Comparison of ENCODE assay signal across 16 cellular contexts in the genomic region with DNA sequence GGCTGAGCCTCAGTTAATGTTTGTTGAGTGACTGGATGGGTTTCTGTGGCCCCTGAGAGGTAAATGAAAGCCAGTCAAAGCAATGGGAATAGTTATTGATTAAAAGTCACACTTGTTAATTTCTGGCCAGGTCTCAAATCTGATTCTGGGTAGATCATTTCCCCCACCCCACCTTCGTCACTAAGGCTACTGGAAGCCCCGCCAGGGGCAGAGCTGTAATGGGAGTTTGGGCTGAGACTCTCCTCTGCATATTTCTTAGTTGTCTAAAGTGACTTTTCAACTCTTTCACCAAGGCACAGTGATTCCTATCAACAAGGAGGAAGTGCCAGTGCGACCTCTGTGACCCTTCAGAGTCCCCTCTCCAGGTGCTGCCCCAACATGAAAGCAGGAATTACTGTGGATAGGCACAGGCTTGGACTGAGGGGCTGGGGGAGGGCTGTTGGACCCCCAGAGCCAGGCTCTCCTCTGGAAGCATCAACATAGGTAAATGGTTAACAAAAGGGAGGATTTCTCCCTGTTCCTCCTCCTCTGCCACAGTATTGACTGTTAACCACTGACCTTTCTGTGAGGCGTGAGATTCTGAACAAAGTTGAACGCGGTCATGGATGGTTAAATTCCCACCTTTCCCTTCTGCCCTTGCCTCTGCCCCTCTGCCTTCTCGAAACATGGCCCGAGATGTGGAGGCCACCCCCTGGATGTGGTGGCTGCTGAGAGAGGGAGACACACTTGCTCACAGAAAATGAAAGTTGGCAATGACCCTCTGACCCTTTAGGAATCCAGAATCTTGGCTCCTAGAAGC. TPM values are rescaled to one million over a fixed set of nuclear protein-coding genes. Genes with fewer than 3 reads are reported as not detected.
DNase-seq lines count a peak whose midpoint lies in the region; ATAC-seq, FAIRE-seq and TF ChIP-seq lines count a peak whose summit lies in the region.
"Had no signal": no experiment of that assay in that cellular context is flagged by ENCODE, and none has a peak within 500 bp of the region (broad histone marks: within the 10 kb centered on the region; RNA-seq: fewer than 3 reads in every experiment).

No MANE protein-coding gene starts in this region.

- WGBS in heart left ventricle, 4 donors: 86 to 92% (median 87%) methylated on average over 8 of the region's 8 CpGs

- peak; percentile 89 for FAIRE-seq in urothelium cell line (lab: Jason Lieb, UNC)
- FAIRE-seq: A204.1 had no signal

- ATAC-seq in heart left ventricle: no peak
- no peak for ATAC-seq in activated CD4-positive, alpha-beta T cell treated with anti-CD3 and anti-CD28 coated beads for 36 hours
- no peak for ATAC-seq in GM19397 (IDR thresholded peaks at IDR 0.05; ENCODE audit: unreplicated experiment)

- TF ChIP-seq POLR2A in heart left ventricle (IDR thresholded peaks at IDR 0.05): no peak

- no peak for TF ChIP-seq CTCF in heart left ventricle (IDR thresholded peaks at IDR 0.05)
- no peak for TF ChIP-seq CTCF in right atrium auricular region (IDR thresholded peaks at IDR 0.05)
- TF ChIP-seq CTCF in progenitor cell of endocrine pancreas (IDR thresholded peaks at IDR 0.05; ENCODE audit: unreplicated experiment): no peak

- CTCF ChIA-PET in activated CD4-positive, alpha-beta T cell treated with anti-CD3 and anti-CD28 coated beads for 36 hours (lab: Charles Lee): interaction anchor here (1.1 kb wide), 1 partner anchor 12 kb away, joined by 3 read pairs; no protein-coding TSS in a partner anchor

- DNase-seq in heart left ventricle: no peak
- DNase-seq in right atrium auricular region (ENCODE audit: low spot score): no peak
- DNase-seq in kidney glomerular epithelial cell (lab: John Stamatoyannopoulos, UW): peak; percentile 56
- no peak for DNase-seq in progenitor cell of endocrine pancreas (ENCODE audit: low spot score, unreplicated experiment)
- no peak for DNase-seq in urothelium cell line (ENCODE audit: low spot score)
- DNase-seq in activated CD4-positive, alpha-beta T cell treated with anti-CD3 and anti-CD28 coated beads for 36 hours: no peak
- DNase-seq in activated CD4-positive, alpha-beta T cell treated with anti-CD3 and anti-CD28 coated beads for 1 hour: no peak
- DNase-seq: COR-L47, HCEC 1CT, NCI-H1436 treated with DMSO at 0.1 percent for 48 hours, NCI-H2081, NCI-H510A treated with DMSO at 0.1 percent for 48 hours had no signal

- H3K27me3 ChIP-seq in heart left ventricle (no peaks in the 10 kb centered on the region), right atrium auricular region (no peaks in the 10 kb centered on the region)
- H3K27me3 ChIP-seq: Peyer's patch had no signal

- H3K9me3 ChIP-seq in heart left ventricle: no peaks in the 10 kb centered on the region
- H3K9me3 ChIP-seq in right atrium auricular region: no peaks in the 10 kb centered on the region
- H3K9me3 ChIP-seq: Peyer's patch had no signal

- H3K4me3 Mint-ChIP-seq in progenitor cell of endocrine pancreas (ENCODE audit: low read depth): no peak overlapping the region
- no peak overlapping the region for H3K4me3 Mint-ChIP-seq in activated CD4-positive, alpha-beta T cell treated with anti-CD3 and anti-CD28 coated beads for 36 hours

- H3K27ac ChIP-seq in heart left ventricle (peak overlapping the region in 7 of 12 donors; percentile 13 to 49 (median 34)), right atrium auricular region (no peak overlapping the region)
- H3K27ac ChIP-seq: C4-2B had no signal

- peaks cover 15% of the 10 kb centered on the region for H3K27me3 Mint-ChIP-seq in progenitor cell of endocrine pancreas
- H3K27me3 Mint-ChIP-seq in activated CD4-positive, alpha-beta T cell treated with anti-CD3 and anti-CD28 coated beads for 36 hours: no peaks in the 10 kb centered on the region

- H3K4me3 ChIP-seq in heart left ventricle: no peak overlapping the region
- H3K4me3 ChIP-seq in right atrium auricular region: no peak overlapping the region
- H3K4me3 ChIP-seq: Peyer's patch had no signal

- H3K9me3 Mint-ChIP-seq in progenitor cell of endocrine pancreas (ENCODE audit: low read depth): no peaks in the 10 kb centered on the region
- H3K9me3 Mint-ChIP-seq in activated CD4-positive, alpha-beta T cell treated with anti-CD3 and anti-CD28 coated beads for 36 hours (ENCODE audit: low read depth): no peaks in the 10 kb centered on the region

- H3K36me3 Mint-ChIP-seq in progenitor cell of endocrine pancreas (ENCODE audit: insufficient read depth): peaks cover 1% of the 10 kb centered on the region
- H3K36me3 Mint-ChIP-seq in activated CD4-positive, alpha-beta T cell treated with anti-CD3 and anti-CD28 coated beads for 36 hours (ENCODE audit: low read depth): no peaks in the 10 kb centered on the region

- peak overlapping the region; percentile 37 for H3K27ac Mint-ChIP-seq in progenitor cell of endocrine pancreas
- H3K27ac Mint-ChIP-seq in activated CD4-positive, alpha-beta T cell treated with anti-CD3 and anti-CD28 coated beads for 36 hours: no peak overlapping the region

- POLR2A ChIA-PET in activated CD4-positive, alpha-beta T cell treated with anti-CD3 and anti-CD28 coated beads for 36 hours (lab: Charles Lee): no interaction called here

- H3K4me1 ChIP-seq in heart left ventricle (peaks cover 0 to 27% (median under 1%) of the 10 kb centered on the region in 12 donors), right atrium auricular region (no peaks in the 10 kb centered on the region)
- H3K4me1 ChIP-seq: Peyer's patch had no signal

- H3K36me3 ChIP-seq in heart left ventricle: no peaks in the 10 kb centered on the region
- no peaks in the 10 kb centered on the region for H3K36me3 ChIP-seq in right atrium auricular region
- H3K36me3 ChIP-seq: Peyer's patch had no signal

- intact Hi-C loops in heart left ventricle (cut with DNase I): no loop called here
- intact Hi-C loops in activated CD4-positive, alpha-beta T cell treated with anti-CD3 and anti-CD28 coated beads for 36 hours (cut with DNase I, micrococcal nuclease): no loop called here

- peaks cover 26% of the 10 kb centered on the region for H3K4me1 Mint-ChIP-seq in progenitor cell of endocrine pancreas (ENCODE audit: low read depth)
- no peaks in the 10 kb centered on the region for H3K4me1 Mint-ChIP-seq in activated CD4-positive, alpha-beta T cell treated with anti-CD3 and anti-CD28 coated beads for 36 hours

RNA-seq across cellular contexts. Expression of gene TBX2, which starts 20.8 kb away (rescaled TPM):
- total RNA-seq in heart left ventricle (10 to 100 TPM in 7 of 9 donors, 1 to 10 TPM in 2; 7.0 to 23.0 (median 13.6) TPM), right atrium auricular region (1 to 10 TPM; 4.3 to 6.9 TPM), progenitor cell of endocrine pancreas (1.1 and 3.6 TPM in 2 replicates)
- polyA plus RNA-seq in heart left ventricle: 10 to 100 TPM in 1 of 2 donors, 1 to 10 TPM in 1; 9.6 to 13.4 TPM
- total RNA-seq in activated CD4-positive, alpha-beta T cell treated with anti-CD3 and anti-CD28 coated beads for 36 hours: not detected

Comparison
In these comparisons a context has a peak if more than half of its experiments do, and no peak if none do; other contexts are left out.
1. H3K27ac ChIP-seq: peak in heart left ventricle (7 of 12); none in right atrium auricular region (0 of 2).